Comparison of ENCODE assay signal across 8 cellular contexts in the genomic region with DNA sequence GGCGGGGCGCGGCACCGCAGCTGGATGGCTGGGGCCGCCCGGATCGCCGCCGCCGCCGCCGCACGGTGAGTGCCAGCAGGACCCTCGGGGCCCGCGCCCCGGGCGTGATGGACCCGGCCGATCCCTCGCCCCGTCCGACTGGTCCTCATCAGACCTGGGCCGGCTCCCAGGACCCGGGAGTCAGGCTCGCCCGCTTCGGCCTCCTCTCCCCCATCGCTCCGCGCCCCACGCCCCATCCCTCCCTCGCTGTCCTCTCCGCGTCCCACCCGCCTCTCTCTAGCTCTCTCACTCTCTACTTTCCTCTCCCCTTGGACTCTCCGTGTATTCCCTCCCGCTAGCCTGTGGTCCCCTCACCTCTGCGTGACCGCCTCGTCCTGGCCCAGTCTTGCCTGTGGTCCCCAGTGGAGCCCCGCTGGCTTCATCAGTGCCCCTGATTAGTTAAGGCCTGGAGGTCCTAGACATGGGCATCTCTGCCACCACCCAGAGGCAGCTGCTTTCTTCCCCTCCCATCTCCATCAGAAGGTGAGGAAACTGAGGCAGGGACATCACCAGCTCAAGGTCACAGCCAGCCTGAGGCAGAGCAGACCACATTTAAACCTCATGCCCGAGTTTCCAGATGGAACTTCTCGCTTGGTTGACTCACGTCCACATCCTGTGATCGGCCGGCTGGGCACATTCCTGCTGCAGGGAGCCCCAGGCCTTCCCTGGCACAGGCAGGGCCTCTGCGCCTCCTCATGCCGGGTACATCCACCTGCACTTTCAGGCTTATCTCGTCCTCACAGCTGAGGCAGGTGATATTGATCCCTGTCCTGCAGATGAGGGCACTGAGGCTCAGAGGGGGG. TPM values are rescaled to one million over a fixed set of nuclear protein-coding genes. Genes with fewer than 3 reads are reported as not detected.
DNase-seq lines count a peak whose midpoint lies in the region; ATAC-seq, FAIRE-seq and TF ChIP-seq lines count a peak whose summit lies in the region.

No MANE protein-coding gene starts in this region.

- intact Hi-C loops in aorta (cut with DNase I) = loop anchor here in 1 of 2 donors (5.0 to 10.0 kb wide), 2 partner anchors 37 to 166 kb away; partner anchors contain the start of genes KBTBD4 and NDUFS3

- ATAC-seq in GM21528 (IDR thresholded peaks at IDR 0.05; ENCODE audit: low FRiP score, unreplicated experiment) (peak; percentile 1), aorta (ENCODE audit: low FRiP score) (peak; percentile 1)

- H3K27ac ChIP-seq in SJCRH30 (peak overlapping the region; percentile 49), H1 (ENCODE audit: low read depth, low read length) (peak overlapping the region; percentile 11; the same call in 1 of the 2 replicates), aorta (ENCODE audit: low read depth in 1 of 2, low read length in 2 of 2) (peak overlapping the region; percentile 16 to 79)

- H3K4me2 ChIP-seq in H1 (ENCODE audit: insufficient read depth in 1 of 2, low read depth in 2 of 2, low read length in 2 of 2) = peak overlapping the region; percentile 76 to 81

- FAIRE-seq in H1 (lab: Jason Lieb, UNC) (no peak), GM12891 (lab: Jason Lieb, UNC) (no peak)

- no peak overlapping the region for H2AK5ac ChIP-seq in H1 (ENCODE audit: low read depth, low read length)

- H3K79me2 ChIP-seq in H1 (ENCODE audit: control insufficient read depth in 1 of 2, insufficient read depth in 2 of 2, low read length in 2 of 2) = no peaks in the 10 kb centered on the region; a peak in 1 of 4 replicates

- H3K79me1 ChIP-seq in H1 (ENCODE audit: low read depth, low read length) = no peaks in the 10 kb centered on the region

- no peak overlapping the region for H2BK5ac ChIP-seq in H1 (ENCODE audit: low read depth, low read length)

- peak overlapping the region; percentile 2; the same call in 1 of the 2 replicates for H2AFZ ChIP-seq in H1 (ENCODE audit: low read length)

- H2BK12ac ChIP-seq in H1 (ENCODE audit: low read depth, low read length) = 0 out of 2 replicates have a peak overlapping the region, but pooled peaks have one; percentile 1

- H4K8ac ChIP-seq in H1 (ENCODE audit: extremely low read depth, insufficient read depth, low read length) = peak overlapping the region; percentile 87

- peak overlapping the region; percentile 10 for H3K14ac ChIP-seq in H1 (ENCODE audit: insufficient read length)

- no peaks in the 10 kb centered on the region for H3K27me3 ChIP-seq in SJCRH30
- no peaks in the 10 kb centered on the region for H3K27me3 ChIP-seq in H1 (replicated peaks in 1 of 4; ENCODE audit: control insufficient read depth in 3 of 4, extremely low read depth in 1 of 4, insufficient read depth in 3 of 4, low read length in 3 of 4)
- H3K27me3 ChIP-seq in aorta (ENCODE audit: control insufficient read depth in 1 of 2, insufficient read depth in 2 of 2, low read length in 1 of 2) = no peaks in the 10 kb centered on the region

- no peak overlapping the region for H2BK20ac ChIP-seq in H1 (ENCODE audit: low read length)

- DNase-seq in AG10803 (ENCODE audit: low read depth) = peak; percentile 87
- peak; percentile 38 to 48 for DNase-seq in SJCRH30
- DNase-seq in H1 (ENCODE audit: low read depth in 1 of 2, low spot score in 2 of 2) = no peak
- DNase-seq in mucosa of gallbladder (ENCODE audit: low spot score) = peak; percentile 48
- DNase-seq in aorta = peak; percentile 82 to 88
- DNase-seq in NCI-H510A treated with DMSO at 0.1 percent for 48 hours (lab: John Stamatoyannopoulos, UW) = no peak
- DNase-seq in GM12891 (ENCODE audit: insufficient read length, low spot score) = no peak

- H3K4me1 ChIP-seq in SJCRH30 = no peaks in the 10 kb centered on the region; the same call in 1 of the 2 replicates
- peaks cover 5 to 13% (median 9%) of the 10 kb centered on the region in 4 experiments for H3K4me1 ChIP-seq in H1 (replicated peaks in 1 of 4; ENCODE audit: control insufficient read depth in 3 of 4, insufficient read depth in 4 of 4, low read length in 3 of 4)
- H3K4me1 ChIP-seq in aorta (ENCODE audit: control insufficient read depth in 1 of 2, insufficient read depth in 2 of 2, low read length in 2 of 2) = no peaks in the 10 kb centered on the region

- POLR2A ChIA-PET in H1 (lab: Charles Lee; ENCODE audit: partially characterized antibody) = interaction anchor here (0.7 to 12.8 kb wide), 7 partner anchors 9 to 32 kb away, joined by 3 to 140 read pairs (median 5); partner anchors contain the start of gene PSMC3

- H3K9me3 ChIP-seq in SJCRH30 (replicated peaks) (no peaks in the 10 kb centered on the region), H1 (ENCODE audit: insufficient read depth in 2 of 2, low read depth in 1 of 2, low read length in 1 of 2) (no peaks in the 10 kb centered on the region), aorta (ENCODE audit: control insufficient read depth, low read length) (no peaks in the 10 kb centered on the region)

- no peak for TF ChIP-seq EP300 in H1 (IDR thresholded peaks at IDR 0.05; ENCODE audit: borderline replicate concordance in 1 of 2, low read depth in 2 of 2, low read length in 2 of 2)

- H4K5ac ChIP-seq in H1 (ENCODE audit: insufficient read length, low read depth, low read length) = peak overlapping the region; percentile 93

- no peaks in the 10 kb centered on the region for H3K36me3 ChIP-seq in SJCRH30
- H3K36me3 ChIP-seq in H1 (ENCODE audit: control insufficient read depth in 2 of 4, insufficient read depth in 4 of 4, low read length in 3 of 4) = peaks cover 0 to 2% (median 0%) of the 10 kb centered on the region in 4 experiments; a peak in 2 of 8 replicates
- H3K36me3 ChIP-seq in aorta (ENCODE audit: control insufficient read depth in 1 of 2, insufficient read depth in 2 of 2, low read length in 1 of 2) = peaks cover 0 to 2% of the 10 kb centered on the region in 2 donors

- H3K18ac ChIP-seq in H1 (ENCODE audit: extremely low read depth, low read length) = no peak overlapping the region; the same call in 1 of the 2 replicates

- H4K91ac ChIP-seq in H1 (replicated peaks; ENCODE audit: insufficient read length, low read length) = peak overlapping the region; percentile 91

- TF ChIP-seq POLR2A in H1 (IDR thresholded peaks at IDR 0.05; ENCODE audit: control extremely low read depth in 1 of 2, low read depth in 2 of 2, low read length in 2 of 2) = no peak
- no peak for TF ChIP-seq POLR2A in GM12891 (IDR thresholded peaks at IDR 0.05; ENCODE audit: low read depth, low read length)

- TF ChIP-seq CTCF in AG10803 (conservative IDR thresholded peaks at IDR 0.05; ENCODE audit: low read length) (peak; percentile 7; the same call in 1 of the 2 replicates), H1 (IDR thresholded peaks at IDR 0.05; ENCODE audit: control extremely low read depth in 1 of 3, insufficient read depth in 1 of 3, low read depth in 1 of 3, low read length in 3 of 3) (no peak)

- CTCF ChIA-PET in H1 (lab: Charles Lee; ENCODE audit: partially characterized antibody) = interaction anchor here (0.6 to 6.2 kb wide), 8 partner anchors 16 to 149 kb away, joined by 3 to 59 read pairs (median 4); partner anchors contain the start of gene PSMC3

- peak overlapping the region; percentile 62 for H3K23ac ChIP-seq in H1 (ENCODE audit: insufficient read length)

- peak overlapping the region in 3 of 4 experiments; percentile 61 to 71 (median 68); a peak in 6 of 7 replicates for H3K9ac ChIP-seq in H1 (replicated peaks in 1 of 4; ENCODE audit: extremely low read depth in 1 of 4, low read depth in 3 of 4, low read length in 3 of 4)

- peak overlapping the region; percentile 98 for H3K4me3 ChIP-seq in AG10803 (ENCODE audit: low read length)
- peak overlapping the region; percentile 81 for H3K4me3 ChIP-seq in SJCRH30
- H3K4me3 ChIP-seq in H1 (ENCODE audit: extremely low read depth in 1 of 4, insufficient read depth in 2 of 4, low read depth in 3 of 4, low read length in 4 of 4) = peak overlapping the region; percentile 56 to 77 (median 70)
- peak overlapping the region; percentile 58 for H3K4me3 ChIP-seq in aorta (ENCODE audit: low read length in 2 of 2)

- no peak overlapping the region for H2BK120ac ChIP-seq in H1 (replicated peaks; ENCODE audit: low read depth, low read length)

- no peak for TF ChIP-seq RAD21 in H1 (IDR thresholded peaks at IDR 0.05 in 1 of 2, conservative IDR thresholded peaks at IDR 0.05 in 1 of 2; ENCODE audit: low read depth in 2 of 2, low read length in 2 of 2)

- peaks cover 0 to 2% of the 10 kb centered on the region in 2 experiments for H4K20me1 ChIP-seq in H1 (replicated peaks in 1 of 2; ENCODE audit: control insufficient read depth in 1 of 2, insufficient read depth in 2 of 2, low read length in 2 of 2)

- H3K23me2 ChIP-seq in H1 (ENCODE audit: low read depth, low read length) = peaks cover 11% of the 10 kb centered on the region

- H2BK15ac ChIP-seq in H1 (ENCODE audit: low read length) = no peak overlapping the region

- peak overlapping the region; percentile 90 for H3K56ac ChIP-seq in H1 (replicated peaks; ENCODE audit: insufficient read length, low read depth, low read length)

- 39% methylated on average over 17 of the region's 50 CpGs; no CpG with 5 or more reads in 1 of the 2 experiments for WGBS in H1 (ENCODE audit: extremely low coverage in 1 of 2, insufficient coverage in 1 of 2, insufficient read length in 1 of 2, insufficient replicate concordance in 2 of 2, low coverage in 1 of 2, low lambda C conversion rate in 2 of 2, missing lambda C conversion rate in 1 of 2), 2 experiments
- WGBS in aorta, 2 donors = 0 to 1% methylated on average over 28 to 50 of the region's 50 CpGs

- H3K4ac ChIP-seq in H1 (replicated peaks; ENCODE audit: insufficient read length, low read depth, low read length) = peak overlapping the region; percentile 94

RNA-seq across cellular contexts. Expression of gene SLC39A13, which starts 0.4 kb away (rescaled TPM):
- 17.3 and 24.4 TPM in 2 replicates for total RNA-seq in SJCRH30 (2014; rRNA removed; shearing (Covaris generic))
- total RNA-seq in H1 (2021; fragmentation: NEBNext Ultra II Directional; extraction: Animal tissue kit (Norgen Biotek cat#: 25700)) = 20.9 and 23.2 TPM in 2 replicates
- polyA plus RNA-seq in H1 (2011; rRNA removed) (30.0 and 42.9 TPM in 2 replicates), aorta (100 to 1,000 TPM in 1 of 2 donors, 10 to 100 TPM in 1; 34.7 to 118 TPM)
- polyA plus RNA-seq in H1 (2011; cell fraction: cytosol; rRNA removed) = 37.3 TPM
- polyA plus RNA-seq in H1 (2011; cell fraction: nucleus; rRNA removed) = 134 TPM
- 14.8 to 28.7 TPM (median 25.1 TPM) in 4 replicates for polyA plus RNA-seq in H1 (2012, experiment 1 of 2)
- polyA plus RNA-seq in H1 (2012, experiment 2 of 2) = 18.9 TPM
- 19.5 TPM for polyA plus RNA-seq in H1 (2013, experiment 1 of 2)
- polyA plus RNA-seq in H1 (2013, experiment 2 of 2) = 19.1 TPM
- 8.9 and 9.6 TPM in 2 replicates for polyA minus RNA-seq in H1 (2011; rRNA and poly(A)+ RNA removed)
- 10.0 TPM for polyA minus RNA-seq in H1 (2011; cell fraction: cytosol; rRNA and poly(A)+ RNA removed)
- polyA minus RNA-seq in H1 (2011; cell fraction: nucleus; rRNA and poly(A)+ RNA removed) = 20.5 TPM
- total RNA-seq in mucosa of gallbladder (58.6 TPM), aorta (10 to 100 TPM; 75.1 to 88.9 TPM)
- polyA plus RNA-seq in GM12891 (2012; ENCODE audit: low read depth, missing spikeins) = 9.2 TPM

RNA-seq across cellular contexts. Expression of gene PSMC3, which starts 17.4 kb away (rescaled TPM):
- total RNA-seq in SJCRH30 (2014; rRNA removed; shearing (Covaris generic)) = 236 and 258 TPM in 2 replicates
- total RNA-seq in H1 (2021; fragmentation: NEBNext Ultra II Directional; extraction: Animal tissue kit (Norgen Biotek cat#: 25700)) = 159 and 160 TPM in 2 replicates
- polyA plus RNA-seq in H1 (2011; rRNA removed) (105 and 114 TPM in 2 replicates), aorta (100 to 1,000 TPM; 181 to 204 TPM)
- polyA plus RNA-seq in H1 (2011; cell fraction: cytosol; rRNA removed) = 201 TPM
- 110 TPM for polyA plus RNA-seq in H1 (2011; cell fraction: nucleus; rRNA removed)
- polyA plus RNA-seq in H1 (2012, experiment 1 of 2) = 209 to 226 TPM (median 211 TPM) in 4 replicates
- 124 TPM for polyA plus RNA-seq in H1 (2012, experiment 2 of 2)
- polyA plus RNA-seq in H1 (2013, experiment 1 of 2) = 82.6 TPM
- 81.6 TPM for polyA plus RNA-seq in H1 (2013, experiment 2 of 2)
- 94.5 and 111 TPM in 2 replicates for polyA minus RNA-seq in H1 (2011; rRNA and poly(A)+ RNA removed)
- polyA minus RNA-seq in H1 (2011; cell fraction: cytosol; rRNA and poly(A)+ RNA removed) = 65.4 TPM
- polyA minus RNA-seq in H1 (2011; cell fraction: nucleus; rRNA and poly(A)+ RNA removed) = 50.5 TPM
- total RNA-seq in mucosa of gallbladder (80.5 TPM), aorta (100 to 1,000 TPM in 1 of 2 donors, 10 to 100 TPM in 1; 84.2 to 117 TPM)
- 137 TPM for polyA plus RNA-seq in GM12891 (2012; ENCODE audit: low read depth, missing spikeins)

RNA-seq across cellular contexts. Expression of gene SPI1, which starts 30.5 kb away (rescaled TPM):
- not detected in 2 replicates for total RNA-seq in SJCRH30 (2014; rRNA removed; shearing (Covaris generic))
- not detected in 2 replicates for total RNA-seq in H1 (2021; fragmentation: NEBNext Ultra II Directional; extraction: Animal tissue kit (Norgen Biotek cat#: 25700))
- polyA plus RNA-seq in H1 (2011; rRNA removed) = 0.12 and 0.28 TPM in 2 replicates
- 0.23 TPM for polyA plus RNA-seq in H1 (2011; cell fraction: cytosol; rRNA removed)
- 0.27 TPM for polyA plus RNA-seq in H1 (2011; cell fraction: nucleus; rRNA removed)
- polyA plus RNA-seq in H1 (2012, experiment 1 of 2) = 0.20 to 0.33 TPM in 2 of 4 replicates, not detected in the others
- polyA plus RNA-seq in H1 (2012, experiment 2 of 2) = 0.21 TPM
- polyA plus RNA-seq in H1 (2013, experiment 1 of 2) = 0.14 TPM
- polyA plus RNA-seq in H1 (2013, experiment 2 of 2) = 0.20 TPM
- 0.60 TPM in 1 of 2 replicates, not detected in the other for polyA minus RNA-seq in H1 (2011; rRNA and poly(A)+ RNA removed)
- polyA minus RNA-seq in H1 (2011; cell fraction: cytosol; rRNA and poly(A)+ RNA removed) = not detected
- not detected for polyA minus RNA-seq in H1 (2011; cell fraction: nucleus; rRNA and poly(A)+ RNA removed)
- total RNA-seq in mucosa of gallbladder = 35.3 TPM
- 10 to 100 TPM; 41.0 to 56.0 TPM for total RNA-seq in aorta
- 10 to 100 TPM in 1 of 2 donors, 1 to 10 TPM in 1; 6.3 to 37.8 TPM for polyA plus RNA-seq in aorta
- polyA plus RNA-seq in GM12891 (2012; ENCODE audit: low read depth, missing spikeins) = 11.8 TPM

RNA-seq across cellular contexts. Expression of gene RAPSN, which starts 40.1 kb away (rescaled TPM):
- total RNA-seq in SJCRH30 (2014; rRNA removed; shearing (Covaris generic)) = 91.3 and 93.5 TPM in 2 replicates
- 0.34 TPM in 1 of 2 replicates, not detected in the other for total RNA-seq in H1 (2021; fragmentation: NEBNext Ultra II Directional; extraction: Animal tissue kit (Norgen Biotek cat#: 25700))
- polyA plus RNA-seq in H1 (2011; rRNA removed) = 0.05 and 0.06 TPM in 2 replicates
- 0.05 TPM for polyA plus RNA-seq in H1 (2011; cell fraction: cytosol; rRNA removed)
- polyA plus RNA-seq in H1 (2011; cell fraction: nucleus; rRNA removed) = 0.54 TPM
- 0.11 TPM in 1 of 4 replicates, not detected in the others for polyA plus RNA-seq in H1 (2012, experiment 1 of 2)
- polyA plus RNA-seq in H1 (2012, experiment 2 of 2) = not detected
- 0.71 TPM for polyA plus RNA-seq in H1 (2013, experiment 1 of 2)
- 0.29 TPM for polyA plus RNA-seq in H1 (2013, experiment 2 of 2)
- polyA minus RNA-seq in H1 (2011; rRNA and poly(A)+ RNA removed) = not detected in 2 replicates
- polyA minus RNA-seq in H1 (2011; cell fraction: cytosol; rRNA and poly(A)+ RNA removed) = not detected
- polyA minus RNA-seq in H1 (2011; cell fraction: nucleus; rRNA and poly(A)+ RNA removed) = 0.60 TPM
- 0.35 TPM for total RNA-seq in mucosa of gallbladder
- under 1 TPM; 0.66 to 0.71 TPM for total RNA-seq in aorta
- polyA plus RNA-seq in aorta = under 1 TPM in 1 of 2 donors, not detected in 1; 0.46 TPM
- not detected for polyA plus RNA-seq in GM12891 (2012; ENCODE audit: low read depth, missing spikeins)

RNA-seq across cellular contexts. Expression of gene MYBPC3, which starts 56.3 kb away (rescaled TPM):
- total RNA-seq in SJCRH30 (2014; rRNA removed; shearing (Covaris generic)) = not detected in 2 replicates
- total RNA-seq in H1 (2021; fragmentation: NEBNext Ultra II Directional; extraction: Animal tissue kit (Norgen Biotek cat#: 25700)) = not detected in 2 replicates
- polyA plus RNA-seq in H1 (2011; rRNA removed) (0.02 and 0.05 TPM in 2 replicates), aorta (1 to 10 TPM in 1 of 2 donors, under 1 TPM in 1; 0.03 to 1.9 TPM)
- 0.03 TPM for polyA plus RNA-seq in H1 (2011; cell fraction: cytosol; rRNA removed)
- 0.19 TPM for polyA plus RNA-seq in H1 (2011; cell fraction: nucleus; rRNA removed)
- polyA plus RNA-seq in H1 (2012, experiment 1 of 2) = 0.04 to 0.05 TPM in 2 of 4 replicates, not detected in the others
- polyA plus RNA-seq in H1 (2012, experiment 2 of 2) = not detected
- polyA plus RNA-seq in H1 (2013, experiment 1 of 2) = 0.02 TPM
- polyA plus RNA-seq in H1 (2013, experiment 2 of 2) = under 0.01 TPM
- 0.07 TPM in 1 of 2 replicates, not detected in the other for polyA minus RNA-seq in H1 (2011; rRNA and poly(A)+ RNA removed)
- polyA minus RNA-seq in H1 (2011; cell fraction: cytosol; rRNA and poly(A)+ RNA removed) = not detected
- not detected for polyA minus RNA-seq in H1 (2011; cell fraction: nucleus; rRNA and poly(A)+ RNA removed)
- total RNA-seq in mucosa of gallbladder (not detected), aorta (under 1 TPM; 0.15 to 0.42 TPM)
- not detected for polyA plus RNA-seq in GM12891 (2012; ENCODE audit: low read depth, missing spikeins)

Comparison
In these comparisons a context has a peak if more than half of its experiments do, and no peak if none do; other contexts are left out.
1. DNase-seq: peak in AG10803 (single experiment), SJCRH30 (2 of 2), mucosa of gallbladder (single experiment) and aorta (2 of 2); none in H1 (0 of 2), NCI-H510A treated with DMSO at 0.1 percent for 48 hours (single experiment) and GM12891 (single experiment).
2. RNA of gene SPI1, which starts 30.5 kb away (total RNA-seq): 41.0 to 56.0 TPM in aorta and 35.3 TPM in mucosa of gallbladder (single experiment); not detected in SJCRH30 and not detected in H1; every median in the first group is over 10 times any median in the second.
3. Peak in every context shown above with its lines, with median percentiles within 50 percentile points of each other: H3K4me3 ChIP-seq and H3K27ac ChIP-seq.